11 cellular contexts compared by ENCODE assay signal in the genomic region with DNA sequence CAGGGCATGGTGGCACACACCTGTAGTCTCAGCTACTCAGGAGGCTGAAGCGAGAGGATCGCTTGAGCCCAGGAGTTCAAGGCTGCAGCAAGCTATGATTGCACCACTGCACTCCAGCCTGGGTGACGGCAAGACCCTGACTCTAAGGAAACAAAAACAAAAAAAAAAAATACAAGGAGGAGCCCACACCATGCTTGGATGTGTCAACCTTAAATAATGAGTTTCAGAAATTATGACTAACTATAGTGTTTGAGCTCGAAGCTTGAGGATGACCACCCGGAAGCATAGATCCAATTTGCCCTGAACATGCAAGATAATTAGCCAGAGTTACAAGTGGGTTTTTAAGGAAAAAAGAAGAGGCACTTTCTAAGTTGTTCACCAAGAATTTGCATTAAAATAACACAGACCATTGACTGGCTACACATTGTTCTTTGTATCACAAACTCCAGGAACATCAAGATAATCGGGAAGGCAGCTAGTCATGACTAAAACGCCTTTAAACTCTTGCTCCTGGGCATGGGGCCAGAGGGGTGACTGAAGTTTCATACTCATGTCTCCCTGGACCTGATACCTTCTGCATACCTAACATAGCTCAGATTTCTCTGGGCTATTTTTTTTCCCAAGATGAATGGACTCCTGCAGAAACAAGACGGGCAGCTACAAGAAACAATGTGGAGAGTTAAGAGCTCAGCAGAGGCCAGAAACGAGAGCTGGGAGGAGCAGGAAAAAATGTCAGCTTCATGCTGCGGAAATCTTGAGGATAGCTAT.
DNase-seq lines count a peak whose midpoint lies in the region; ATAC-seq, FAIRE-seq and TF ChIP-seq lines count a peak whose summit lies in the region.
"Had no signal": no experiment of that assay in that cellular context is flagged by ENCODE, and none has a peak within 500 bp of the region (broad histone marks: within the 10 kb centered on the region; RNA-seq: fewer than 3 reads in every experiment).

No MANE protein-coding gene starts in this region.

- WGBS in prostate gland = 47% methylated on average over 10 of the region's 10 CpGs

- in situ Hi-C loops in Panc1 (cut with HindIII; ENCODE audit: low pct_unique_long_range_greater_than_20kb, low sequenced_read_pairs) = no loop called here

- POLR2A ChIA-PET in Panc1 (lab: Charles Lee) = interaction anchor here (0.6 kb wide), 1 partner anchor 102 kb away, joined by 4 read pairs; no protein-coding TSS in a partner anchor
- POLR2A ChIA-PET in GM10248 (lab: Yijun Ruan, JAX) = no interaction called here

- H3K36me3 ChIP-seq in Panc1 (ENCODE audit: control insufficient read depth, insufficient read depth, low read length) (no peaks in the 10 kb centered on the region), prostate gland (no peaks in the 10 kb centered on the region)

- CTCF ChIA-PET in Panc1 (lab: Charles Lee) = no interaction called here
- CTCF ChIA-PET in GM10248 (lab: Yijun Ruan, JAX) = interaction anchor here (0.9 to 2.6 kb wide), 4 partner anchors 9 to 82 kb away, joined by 3 to 8 read pairs (median 4); no protein-coding TSS in a partner anchor

- no peaks in the 10 kb centered on the region for H3K4me1 ChIP-seq in Panc1 (ENCODE audit: control insufficient read depth, insufficient read depth, low read length)
- no peaks in the 10 kb centered on the region for H3K4me1 ChIP-seq in prostate gland (replicated peaks)

- peaks cover 5% of the 10 kb centered on the region; the same call in 1 of the 2 replicates for H3K27me3 ChIP-seq in Panc1 (ENCODE audit: control insufficient read depth, insufficient read depth, low read length)
- H3K27me3 ChIP-seq in prostate gland (replicated peaks; ENCODE audit: insufficient read depth) = no peaks in the 10 kb centered on the region

- H3K27ac ChIP-seq in Panc1 (ENCODE audit: low read length) (no peak overlapping the region), prostate gland (no peak overlapping the region)

- ATAC-seq in Panc1 (peak; percentile 38; the same call in 1 of the 2 replicates), GM19467 (IDR thresholded peaks at IDR 0.05; ENCODE audit: unreplicated experiment) (no peak)

- intact Hi-C loops in Panc1 (cut with micrococcal nuclease; ENCODE audit: unreplicated experiment) = no loop called here
- intact Hi-C loops in prostate gland (cut with DNase I) = no loop called here

- H3K9me3 ChIP-seq in Panc1 (ENCODE audit: control insufficient read depth, insufficient read depth, low read depth, low read length) (no peaks in the 10 kb centered on the region), prostate gland (no peaks in the 10 kb centered on the region)

- TF ChIP-seq CTCF in Panc1 (IDR thresholded peaks at IDR 0.05) = no peak
- no peak for TF ChIP-seq CTCF in fibroblast of pulmonary artery (IDR thresholded peaks at IDR 0.05; ENCODE audit: low read length, missing control alignments)
- no peak for TF ChIP-seq CTCF in prostate gland (IDR thresholded peaks at IDR 0.05)
- TF ChIP-seq CTCF in GM10248 (IDR thresholded peaks at IDR 0.05; ENCODE audit: control extremely low read depth, extremely low read depth, low read depth, missing control alignments) = no peak

- DNase-seq in H4 (ENCODE audit: low spot score) (peak; percentile 44), Panc1 (ENCODE audit: low read depth, low spot score) (no peak), fibroblast of pulmonary artery (ENCODE audit: low read depth) (peak; percentile 93), prostate gland (ENCODE audit: low spot score) (peak; percentile 79), GM10248 (ENCODE audit: extremely low spot score) (no peak), NCI-H128 (lab: John Stamatoyannopoulos, UW; ENCODE audit: unreplicated experiment) (no peak), frontal cortex (ENCODE audit: low spot score in 2 of 2) (no peak)
- DNase-seq: NCI-H1092 treated with DMSO at 0.1 percent for 48 hours, occipital lobe, SHP77 had no signal

- no peak for FAIRE-seq in frontal cortex (lab: Jason Lieb, UNC)

- TF ChIP-seq POLR2A in prostate gland (IDR thresholded peaks at IDR 0.05) = no peak

- H3K4me3 ChIP-seq in Panc1 (ENCODE audit: low read depth in 2 of 2, low read length in 2 of 2) (no peak overlapping the region), fibroblast of pulmonary artery (replicated peaks; ENCODE audit: low read depth, low read length) (no peak overlapping the region), prostate gland (no peak overlapping the region)

- BruUV-seq in Panc1 (replicated peaks; lab: Mats Ljungman, UMichigan) = no TSS peak

Comparison
In these comparisons a context has a peak if more than half of its experiments do, and no peak if none do; other contexts are left out.
1. DNase-seq: peak in H4 (single experiment), fibroblast of pulmonary artery (single experiment) and prostate gland (single experiment); none in Panc1 (single experiment), GM10248 (single experiment), NCI-H128 (single experiment) and frontal cortex (0 of 2).